ENCODE assay signal across 22 cellular contexts in the genomic region with DNA sequence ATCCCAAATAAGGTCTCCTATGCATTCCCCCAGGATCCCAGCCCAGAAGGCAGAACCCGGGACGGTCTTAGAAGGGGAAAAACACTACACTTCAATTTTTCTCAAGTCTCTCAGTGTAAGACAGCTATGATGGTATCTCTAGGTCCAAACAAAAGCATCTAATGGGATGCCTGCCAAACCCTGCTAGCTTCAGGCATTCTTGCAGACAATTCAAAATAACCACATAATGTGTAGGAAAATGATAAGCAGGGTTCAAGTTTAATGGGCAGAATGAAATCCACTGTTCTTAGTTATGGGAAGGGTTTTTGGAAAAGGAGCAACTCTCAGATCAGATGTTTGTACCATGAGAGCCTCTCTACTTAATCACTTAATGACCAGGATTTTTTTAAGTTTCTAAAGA.
DNase-seq lines count a peak whose midpoint lies in the region; FAIRE-seq and TF ChIP-seq lines count a peak whose summit lies in the region.
"Had no signal": no experiment of that assay in that cellular context is flagged by ENCODE, and none has a peak within 500 bp of the region (broad histone marks: within the 10 kb centered on the region; RNA-seq: fewer than 3 reads in every experiment).

No MANE protein-coding gene starts in this region.

- DNase-seq in AG04450 (ENCODE audit: low read depth, low spot score), result peak; percentile 55
- peak; percentile 24 for DNase-seq in astrocyte of the cerebellum (ENCODE audit: low read depth)
- DNase-seq in keratinocyte (ENCODE audit: low read depth, low spot score), result no peak
- DNase-seq in amygdala (lab: John Stamatoyannopoulos, UW), result no peak
- no peak for DNase-seq in DMS153 treated with DMSO at 0.1 percent for 48 hours (lab: John Stamatoyannopoulos, UW; ENCODE audit: unreplicated experiment)
- no peak for DNase-seq in NCI-H345 (lab: John Stamatoyannopoulos, UW)
- no peak for DNase-seq in dedifferentiated amniotic fluid mesenchymal stem cell (ENCODE audit: extremely low spot score)
- DNase-seq: activated CD4-positive, alpha-beta memory T cell treated with anti-CD3 and anti-CD28 coated beads, Interleukin-2, amount 10 ng/mL, durations not matched to agents 7 days and 5 days; activated naive CD4-positive, alpha-beta T cell treated with anti-CD3 and anti-CD28 coated beads for 36 hours; kidney glomerular epithelial cell; mesendoderm; NCI-H1694; NCI-H82; nephron progenitor cell; psoas muscle; SJCRH30; small intestine; stimulated activated CD4-positive, alpha-beta T cell treated with anti-CD3 and anti-CD28 coated beads, Interleukin-4, amount 100 ng/mL, for 24 hours had no signal

- H3K4me3 ChIP-seq in AG04450 (ENCODE audit: low read depth, low read length) (no peak overlapping the region), HEK293 (ENCODE audit: low read depth, low read length) (no peak overlapping the region), astrocyte of the cerebellum (ENCODE audit: low read depth, low read length) (no peak overlapping the region), keratinocyte (ENCODE audit: control insufficient read depth in 2 of 3, extremely low read depth in 1 of 3, insufficient read depth in 2 of 3, low read depth in 1 of 3, low read length in 3 of 3) (no peak overlapping the region)
- H3K4me3 ChIP-seq: ascending aorta, psoas muscle, SJCRH30, upper lobe of right lung had no signal

- H3K9me3 ChIP-seq in AG04450 (ENCODE audit: control insufficient read depth, insufficient read depth, low read length) (peaks cover 21% of the 10 kb centered on the region), HEK293 (ENCODE audit: control insufficient read depth, insufficient read depth, low read depth, low read length) (no peaks in the 10 kb centered on the region), keratinocyte (ENCODE audit: control insufficient read depth, low read depth, low read length) (peaks cover 5% of the 10 kb centered on the region)
- H3K9me3 ChIP-seq: ascending aorta, psoas muscle, SJCRH30, upper lobe of right lung had no signal

- CTCF ChIA-PET in AG04450 (lab: Charles Lee) (interaction anchor here (1.5 kb wide), 1 partner anchor 40 kb away, joined by 4 read pairs; no protein-coding TSS in a partner anchor), HEK293 (lab: Yijun Ruan, JAX) (interaction anchor here (0.6 to 2.9 kb wide), 6 partner anchors 9 to 312 kb away, joined by 3 to 11 read pairs (median 4); no protein-coding TSS in a partner anchor)

- no peaks in the 10 kb centered on the region for H3K79me2 ChIP-seq in keratinocyte (ENCODE audit: control insufficient read depth, insufficient read depth, low read length)

- POLR2A ChIA-PET in AG04450 (lab: Yijun Ruan, JAX) (interaction anchor here (0.7 to 1.2 kb wide), 2 partner anchors 8 to 47 kb away, joined by 3 read pairs; no protein-coding TSS in a partner anchor), HEK293 (lab: Yijun Ruan, JAX) (no interaction called here)

- H3K27ac ChIP-seq in AG04450 (ENCODE audit: low read depth, low read length) (peak overlapping the region; percentile 59), HEK293 (ENCODE audit: extremely low read depth, low read depth, low read length) (peak overlapping the region; percentile 47; the same call in 1 of the 2 replicates), keratinocyte (ENCODE audit: control insufficient read depth, insufficient read depth, low read length) (no peak overlapping the region)
- H3K27ac ChIP-seq: ascending aorta, psoas muscle, SJCRH30, upper lobe of right lung had no signal

- H3K9me1 ChIP-seq in keratinocyte (ENCODE audit: control insufficient read depth, extremely low read depth, insufficient read depth, low read length), result no peaks in the 10 kb centered on the region

- H2AFZ ChIP-seq in keratinocyte (ENCODE audit: control insufficient read depth, low read length), result no peak overlapping the region

- H3K4me2 ChIP-seq in keratinocyte (ENCODE audit: control insufficient read depth, extremely low read depth, insufficient read depth, low read depth, low read length), result no peak overlapping the region

- no peak overlapping the region for H3K9ac ChIP-seq in keratinocyte (ENCODE audit: control insufficient read depth, extremely low read depth, insufficient read depth, low read length)

- H3K36me3 ChIP-seq in HEK293 (ENCODE audit: control insufficient read depth in 2 of 2, insufficient read depth in 1 of 2, low read length in 2 of 2) (no peaks in the 10 kb centered on the region), keratinocyte (ENCODE audit: control insufficient read depth in 2 of 2, extremely low read depth in 1 of 2, insufficient read depth in 2 of 2, low read length in 2 of 2) (no peaks in the 10 kb centered on the region)
- H3K36me3 ChIP-seq: ascending aorta, SJCRH30, upper lobe of right lung had no signal

- H3K27me3 ChIP-seq in AG04450 (ENCODE audit: control insufficient read depth, insufficient read depth, low read length) (no peaks in the 10 kb centered on the region), keratinocyte (ENCODE audit: control insufficient read depth, extremely low read depth, insufficient read depth, low read length) (peaks cover 6% of the 10 kb centered on the region)
- H3K27me3 ChIP-seq: ascending aorta, SJCRH30, upper lobe of right lung had no signal

- peak; percentile 17 for FAIRE-seq in keratinocyte (lab: Jason Lieb, UNC)
- FAIRE-seq: colon, small intestine had no signal

- no peak for TF ChIP-seq CTCF in AG04450 (IDR thresholded peaks at IDR 0.05; ENCODE audit: low read depth, low read length)
- TF ChIP-seq CTCF in HEK293 (tag by site-specific recombination; IDR thresholded peaks at IDR 0.05), result no peak
- no peak for TF ChIP-seq CTCF in astrocyte of the cerebellum (IDR thresholded peaks at IDR 0.05; ENCODE audit: low read depth, low read length, missing control alignments)
- no peak for TF ChIP-seq CTCF in keratinocyte (optimal IDR thresholded peaks at IDR 0.05 in 1 of 3, IDR thresholded peaks at IDR 0.05 in 1 of 3, conservative IDR thresholded peaks at IDR 0.05 in 1 of 3; ENCODE audit: extremely low read depth in 1 of 3, insufficient read depth in 2 of 3, low read length in 3 of 3)

- dilution Hi-C loops in keratinocyte (cut with MboI; ENCODE audit: extremely low pct_ligation_motif_present, low sequenced_read_pairs), result no loop called here

- no peaks in the 10 kb centered on the region for H4K20me1 ChIP-seq in keratinocyte (ENCODE audit: control insufficient read depth, extremely low read depth, insufficient read depth, low read length)

- in situ Hi-C loops in astrocyte of the cerebellum (cut with HindIII; ENCODE audit: low sequenced_read_pairs), result loop anchor here (5.0 kb wide), 1 partner anchor 64 kb away; no protein-coding TSS in a partner anchor

- H3K4me1 ChIP-seq in HEK293 (ENCODE audit: control insufficient read depth, insufficient read depth, low read length), result no peaks in the 10 kb centered on the region
- peaks cover 3% of the 10 kb centered on the region for H3K4me1 ChIP-seq in keratinocyte (ENCODE audit: control insufficient read depth, extremely low read depth, insufficient read depth, low read length)
- H3K4me1 ChIP-seq: psoas muscle, SJCRH30, upper lobe of right lung had no signal

TF ChIP-seq in HEK293, 187 proteins besides CTCF, POLR2A, EP300 and RAD21 (continues in another document):
- no peak for TF ChIP-seq RBAK (tag by site-specific recombination; IDR thresholded peaks at IDR 0.05)
- TF ChIP-seq ZNF792 (tag by site-specific recombination; IDR thresholded peaks at IDR 0.05), result no peak
- TF ChIP-seq MYNN (tag by site-specific recombination; IDR thresholded peaks at IDR 0.05; ENCODE audit: borderline replicate concordance), result no peak
- peak; percentile 63 for TF ChIP-seq ZNF335 (tag by site-specific recombination; conservative IDR thresholded peaks at IDR 0.05)
- no peak for TF ChIP-seq ZNF701 (tag by site-specific recombination; IDR thresholded peaks at IDR 0.05)
- no peak for TF ChIP-seq ZNF18 (tag by site-specific recombination; IDR thresholded peaks at IDR 0.05)
- peak; percentile 42; the same call in 1 of the 2 replicates for TF ChIP-seq PRDM4 (tag by site-specific recombination; IDR thresholded peaks at IDR 0.05)
- peak; percentile 28; the same call in 1 of the 2 replicates for TF ChIP-seq ZXDB (tag by site-specific recombination; IDR thresholded peaks at IDR 0.05)
- TF ChIP-seq GLIS2 (tag by site-specific recombination; IDR thresholded peaks at IDR 0.05), result no peak
- 0 out of 2 replicates have a peak, but pooled peaks have one; percentile 44 for TF ChIP-seq ZNF843 (tag by site-specific recombination; IDR thresholded peaks at IDR 0.05)

Comparison
In these comparisons a context has a peak if more than half of its experiments do, and no peak if none do; other contexts are left out.
1. DNase-seq: peak in AG04450 (single experiment) and astrocyte of the cerebellum (single experiment); none in keratinocyte (single experiment), amygdala (0 of 56), DMS153 treated with DMSO at 0.1 percent for 48 hours (single experiment), NCI-H345 (single experiment) and dedifferentiated amniotic fluid mesenchymal stem cell (single experiment).